ENCODE assay signal across 1 cellular context in the genomic region with DNA sequence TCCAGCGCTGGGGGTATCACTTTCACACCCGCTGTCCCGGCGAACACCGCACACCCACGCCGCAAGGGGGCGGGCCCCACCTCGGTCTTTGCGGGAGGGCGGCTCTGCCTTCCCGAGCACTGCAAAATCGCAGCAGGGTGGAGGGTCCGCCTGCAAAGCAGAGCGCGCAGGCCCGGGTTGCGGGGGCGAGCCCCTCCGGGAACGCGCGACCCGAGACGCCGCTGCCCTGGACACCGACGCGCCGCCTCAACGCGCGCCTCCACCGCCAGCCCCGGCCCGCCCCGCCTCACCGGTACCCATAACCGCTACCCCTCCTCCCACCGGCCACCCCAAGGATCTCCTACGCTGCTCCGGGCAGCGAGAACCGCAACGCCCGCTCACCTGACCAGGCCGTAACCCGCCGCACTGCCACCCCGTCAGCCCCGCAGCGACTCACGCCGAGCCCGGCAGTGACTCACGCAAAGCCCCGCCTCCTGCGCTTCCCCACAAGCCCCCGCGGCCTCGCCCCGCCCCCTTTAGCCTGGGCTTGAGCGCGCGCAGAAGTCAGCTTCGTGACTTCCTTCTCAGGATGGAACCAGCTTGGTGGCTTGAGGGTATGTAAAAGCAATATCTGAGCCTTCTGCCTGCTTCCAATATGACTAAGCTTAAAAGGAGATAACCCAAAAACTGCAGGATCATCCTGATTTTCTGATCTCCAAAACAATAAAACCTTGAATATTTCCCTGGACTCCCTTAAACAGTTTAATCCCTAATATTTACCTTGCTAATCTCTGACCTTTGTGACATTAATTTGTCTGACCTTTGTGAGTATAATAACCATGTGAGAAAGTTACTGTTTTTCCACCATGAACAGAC.
TF ChIP-seq lines count a peak whose summit lies in the region.

Gene RPAP3, minus strand, starts transcription at position 460 of the 855 bp plus-strand sequence. CDS start 3,190 bp downstream, outside the sequence.

TF ChIP-seq in K562, 482 proteins besides CTCF, POLR2A, EP300 and RAD21 (continued from another document and continues in another):
- TF ChIP-seq PCBP2 (IDR thresholded peaks at IDR 0.05; ENCODE audit: low read depth, low read length, poor library complexity, severe bottlenecking) = peak; percentile 9
- peak in 2 of 3 experiments; percentile 15 to 69 for TF ChIP-seq YY1 (IDR thresholded peaks at IDR 0.05; ENCODE audit: borderline replicate concordance in 1 of 3, control insufficient read depth in 1 of 3, extremely low read depth in 1 of 3, insufficient read depth in 3 of 3, insufficient read length in 1 of 3, insufficient replicate concordance in 2 of 3, low read depth in 1 of 3, low read length in 2 of 3)
- TF ChIP-seq KLF1 (tag; IDR thresholded peaks at IDR 0.05) = no peak
- TF ChIP-seq TRIM24 (IDR thresholded peaks at IDR 0.05) = peak in 1 of 2 experiments; percentile 8; a peak in 1 of 4 replicates
- no peak for TF ChIP-seq ZNF197 (CRISPR knock-in tag; IDR thresholded peaks at IDR 0.05; ENCODE audit: low read depth)
- no peak for TF ChIP-seq NR2C2 (CRISPR knock-in tag; IDR thresholded peaks at IDR 0.05)
- peak; percentile 67 for TF ChIP-seq NR2C2 (tag; IDR thresholded peaks at IDR 0.05)
- peak; percentile 57 for TF ChIP-seq ATF7 (IDR thresholded peaks at IDR 0.05)
- TF ChIP-seq IRF9 (tag; IDR thresholded peaks at IDR 0.05) = no peak
- TF ChIP-seq FOXA3 (CRISPR knock-in tag; conservative IDR thresholded peaks at IDR 0.05 in 1 of 2, IDR thresholded peaks at IDR 0.05 in 1 of 2) = peak; percentile 21 to 64; a peak in 2 of 4 replicates
- TF ChIP-seq MGA (IDR thresholded peaks at IDR 0.05) = no peak
- peak; percentile 61; the same call in 1 of the 2 replicates for TF ChIP-seq ZNF395 (CRISPR knock-in tag; IDR thresholded peaks at IDR 0.05)
- 0 out of 2 replicates have a peak, but pooled peaks have one; percentile 34 for TF ChIP-seq GABPA (tag; conservative IDR thresholded peaks at IDR 0.05; ENCODE audit: low read depth)
- TF ChIP-seq NFXL1 (CRISPR knock-in tag; IDR thresholded peaks at IDR 0.05) = no peak
- TF ChIP-seq NFE2 (IDR thresholded peaks at IDR 0.05; ENCODE audit: low read depth) = peak; percentile 93
- TF ChIP-seq LEF1 (IDR thresholded peaks at IDR 0.05) = peak; percentile 27
- peak; percentile 69; the same call in 1 of the 2 replicates for TF ChIP-seq MBD2 (IDR thresholded peaks at IDR 0.05; ENCODE audit: borderline replicate concordance, low read depth)
- TF ChIP-seq, protein P1, sequence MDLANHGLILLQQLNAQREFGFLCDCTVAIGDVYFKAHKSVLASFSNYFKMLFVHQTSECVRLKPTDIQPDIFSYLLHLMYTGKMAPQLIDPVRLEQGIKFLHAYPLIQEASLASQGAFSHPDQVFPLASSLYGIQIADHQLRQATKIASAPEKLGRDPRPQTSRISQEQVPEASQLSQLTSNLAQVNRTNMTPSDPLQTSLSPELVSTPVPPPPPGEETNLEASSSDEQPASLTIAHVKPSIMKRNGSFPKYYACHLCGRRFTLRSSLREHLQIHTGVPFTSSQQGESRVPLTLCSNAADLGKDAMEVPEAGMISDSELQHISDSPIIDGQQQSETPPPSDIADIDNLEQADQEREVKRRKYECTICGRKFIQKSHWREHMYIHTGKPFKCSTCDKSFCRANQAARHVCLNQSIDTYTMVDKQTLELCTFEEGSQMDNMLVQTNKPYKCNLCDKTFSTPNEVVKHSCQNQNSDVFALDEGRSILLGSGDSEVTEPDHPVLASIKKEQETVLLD (IDR thresholded peaks at IDR 0.05) = peak; percentile 82; the same call in 1 of the 2 replicates
- peak; percentile 52 for TF ChIP-seq TEAD4 (IDR thresholded peaks at IDR 0.05; ENCODE audit: low read length)
- no peak for TF ChIP-seq TEAD4 (CRISPR knock-in tag; IDR thresholded peaks at IDR 0.05; ENCODE audit: borderline replicate concordance)
- peak; percentile 93 for TF ChIP-seq JUND (IDR thresholded peaks at IDR 0.05; ENCODE audit: borderline replicate concordance, low read depth, low read length)
- TF ChIP-seq JUND (tag; IDR thresholded peaks at IDR 0.05; ENCODE audit: borderline replicate concordance, low read depth, low read length) = peak; percentile 59; the same call in 2 of the 3 replicates
- TF ChIP-seq ZNF780A (CRISPR knock-in tag; IDR thresholded peaks at IDR 0.05) = no peak
- TF ChIP-seq GTF2A2 (tag; IDR thresholded peaks at IDR 0.05) = no peak
- no peak for TF ChIP-seq ZNF717 (CRISPR knock-in tag; IDR thresholded peaks at IDR 0.05)
- TF ChIP-seq HBP1 (CRISPR knock-in tag; IDR thresholded peaks at IDR 0.05) = peak; percentile 24; the same call in 1 of the 2 replicates
- no peak for TF ChIP-seq NCOA6 (IDR thresholded peaks at IDR 0.05)
- TF ChIP-seq CAMTA2 (CRISPR knock-in tag; conservative IDR thresholded peaks at IDR 0.05) = no peak
- 0 out of 2 replicates have a peak, but pooled peaks have one; percentile 22 for TF ChIP-seq ZKSCAN1 (IDR thresholded peaks at IDR 0.05; ENCODE audit: low read depth, low read length)
- TF ChIP-seq ETS2 (tag; IDR thresholded peaks at IDR 0.05; ENCODE audit: borderline replicate concordance, poor library complexity, severe bottlenecking) = no peak
- TF ChIP-seq, protein P2, sequence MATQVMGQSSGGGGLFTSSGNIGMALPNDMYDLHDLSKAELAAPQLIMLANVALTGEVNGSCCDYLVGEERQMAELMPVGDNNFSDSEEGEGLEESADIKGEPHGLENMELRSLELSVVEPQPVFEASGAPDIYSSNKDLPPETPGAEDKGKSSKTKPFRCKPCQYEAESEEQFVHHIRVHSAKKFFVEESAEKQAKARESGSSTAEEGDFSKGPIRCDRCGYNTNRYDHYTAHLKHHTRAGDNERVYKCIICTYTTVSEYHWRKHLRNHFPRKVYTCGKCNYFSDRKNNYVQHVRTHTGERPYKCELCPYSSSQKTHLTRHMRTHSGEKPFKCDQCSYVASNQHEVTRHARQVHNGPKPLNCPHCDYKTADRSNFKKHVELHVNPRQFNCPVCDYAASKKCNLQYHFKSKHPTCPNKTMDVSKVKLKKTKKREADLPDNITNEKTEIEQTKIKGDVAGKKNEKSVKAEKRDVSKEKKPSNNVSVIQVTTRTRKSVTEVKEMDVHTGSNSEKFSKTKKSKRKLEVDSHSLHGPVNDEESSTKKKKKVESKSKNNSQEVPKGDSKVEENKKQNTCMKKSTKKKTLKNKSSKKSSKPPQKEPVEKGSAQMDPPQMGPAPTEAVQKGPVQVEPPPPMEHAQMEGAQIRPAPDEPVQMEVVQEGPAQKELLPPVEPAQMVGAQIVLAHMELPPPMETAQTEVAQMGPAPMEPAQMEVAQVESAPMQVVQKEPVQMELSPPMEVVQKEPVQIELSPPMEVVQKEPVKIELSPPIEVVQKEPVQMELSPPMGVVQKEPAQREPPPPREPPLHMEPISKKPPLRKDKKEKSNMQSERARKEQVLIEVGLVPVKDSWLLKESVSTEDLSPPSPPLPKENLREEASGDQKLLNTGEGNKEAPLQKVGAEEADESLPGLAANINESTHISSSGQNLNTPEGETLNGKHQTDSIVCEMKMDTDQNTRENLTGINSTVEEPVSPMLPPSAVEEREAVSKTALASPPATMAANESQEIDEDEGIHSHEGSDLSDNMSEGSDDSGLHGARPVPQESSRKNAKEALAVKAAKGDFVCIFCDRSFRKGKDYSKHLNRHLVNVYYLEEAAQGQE (CRISPR knock-in tag; IDR thresholded peaks at IDR 0.05; ENCODE audit: low read depth) = peak; percentile 49; the same call in 1 of the 2 replicates
- no peak for TF ChIP-seq CCAR2 (IDR thresholded peaks at IDR 0.05; ENCODE audit: low read depth, low read length)
- TF ChIP-seq ZNF766 (CRISPR knock-in tag; conservative IDR thresholded peaks at IDR 0.05) = peak; percentile 67
- peak; percentile 93 for TF ChIP-seq POLR2H (tag; IDR thresholded peaks at IDR 0.05; ENCODE audit: low read depth)
- peak; percentile 85; the same call in 1 of the 2 replicates for TF ChIP-seq GTF2E2 (tag; IDR thresholded peaks at IDR 0.05)
- TF ChIP-seq SREBF1 (IDR thresholded peaks at IDR 0.05; ENCODE audit: borderline replicate concordance, low read depth, low read length) = no peak
